ENCODE assay signal across 11 cellular contexts in genomic region chr11:127017482-127017881, GRCh38. TPM values are rescaled to one million over a fixed set of nuclear protein-coding genes. Genes with fewer than 3 reads are reported as not detected.
DNase-seq lines count a peak whose midpoint lies in the region; TF ChIP-seq lines count a peak whose summit lies in the region.
"Had no signal": no experiment of that assay in that cellular context is flagged by ENCODE, and none has a peak within 500 bp of the region (broad histone marks: within the 10 kb centered on the region; RNA-seq: fewer than 3 reads in every experiment).

No MANE protein-coding gene starts in this region.

- H3K4me1 Mint-ChIP-seq in MCF 10A (ENCODE audit: insufficient read depth, unreplicated experiment) (no peaks in the 10 kb centered on the region), glutamatergic neuron (ENCODE audit: low read depth, unreplicated experiment) (peaks cover 17% of the 10 kb centered on the region)
- H3K4me1 Mint-ChIP-seq in activated T-helper 1 cell treated with anti-CD3 and anti-CD28 coated beads, Interleukin-12 subunit alpha, Interleukin-12 subunit beta, Interleukin-2, Interleukin-4 antibody, amounts not matched to agents 30 ng/mL and 10 ng/mL and 1 ng/mL, durations not matched to agents 14 hours and 24 hours and 36 hours (ENCODE audit: low read depth) = no peaks in the 10 kb centered on the region

- no peak overlapping the region for H2AFZ ChIP-seq in SK-N-SH (ENCODE audit: low read depth)

- H3F3A ChIP-seq in SK-N-SH (replicated peaks; ENCODE audit: insufficient read depth) = no peaks in the 10 kb centered on the region

- H4K20me1 ChIP-seq in SK-N-SH (ENCODE audit: insufficient read depth) = no peaks in the 10 kb centered on the region
- H4K20me1 ChIP-seq: BLaER1 treated with 17β-estradiol and CSF1 and Interleukin-3, amounts not matched to agents 10 nM and 100 nM had no signal

- WGBS in SK-N-SH (ENCODE audit: low lambda C conversion rate) = 25% methylated on average over 7 of the region's 7 CpGs

- DNase-seq in MCF 10A (ENCODE audit: unreplicated experiment) = peak; percentile 46
- DNase-seq in breast epithelium (ENCODE audit: low spot score in 2 of 2) = no peak
- no peak for DNase-seq in SK-N-SH
- DNase-seq in glutamatergic neuron = peak; percentile 48
- DNase-seq in SHP77 treated with DMSO at 0.1 percent for 48 hours (lab: John Stamatoyannopoulos, UW) = no peak
- DNase-seq in SIG-M5 treated with dmso at 0.1 percent for 504 hours (lab: John Stamatoyannopoulos, UW; ENCODE audit: unreplicated experiment) = no peak
- DNase-seq in activated T-helper 1 cell treated with anti-CD3 and anti-CD28 coated beads, Interleukin-12 subunit alpha, Interleukin-12 subunit beta, Interleukin-2, Interleukin-4 antibody, amounts not matched to agents 30 ng/mL and 10 ng/mL and 1 ng/mL, durations not matched to agents 14 hours and 24 hours and 36 hours (ENCODE audit: low spot score) = no peak
- no peak for DNase-seq in Peyer's patch

- H3K27ac Mint-ChIP-seq in MCF 10A (ENCODE audit: low read depth, unreplicated experiment) (no peak overlapping the region), glutamatergic neuron (ENCODE audit: unreplicated experiment) (no peak overlapping the region)
- no peak overlapping the region for H3K27ac Mint-ChIP-seq in activated T-helper 1 cell treated with anti-CD3 and anti-CD28 coated beads, Interleukin-12 subunit alpha, Interleukin-12 subunit beta, Interleukin-2, Interleukin-4 antibody, amounts not matched to agents 30 ng/mL and 10 ng/mL and 1 ng/mL, durations not matched to agents 14 hours and 24 hours and 36 hours

- intact Hi-C loops in MCF 10A (cut with micrococcal nuclease) = no loop called here
- intact Hi-C loops in breast epithelium (cut with DNase I; ENCODE audit: low total_unique reads) = no loop called here
- intact Hi-C loops in activated T-helper 1 cell treated with anti-CD3 and anti-CD28 coated beads, Interleukin-12 subunit alpha, Interleukin-12 subunit beta, Interleukin-2, Interleukin-4 antibody, amounts not matched to agents 30 ng/mL and 10 ng/mL and 1 ng/mL, durations not matched to agents 14 hours and 24 hours and 36 hours (cut with micrococcal nuclease) = no loop called here

- no peaks in the 10 kb centered on the region for H3K79me2 ChIP-seq in SK-N-SH (ENCODE audit: insufficient read depth)

- no TSS peak for BruUV-seq in MCF 10A (replicated peaks; lab: Mats Ljungman, UMichigan)

- TF ChIP-seq EP300 in SK-N-SH (IDR thresholded peaks at IDR 0.05; ENCODE audit: borderline replicate concordance in 1 of 2, low read depth in 1 of 2, low read length in 1 of 2) = no peak

- H3K36me3 Mint-ChIP-seq in MCF 10A (ENCODE audit: insufficient read depth, unreplicated experiment) = no peaks in the 10 kb centered on the region
- no peaks in the 10 kb centered on the region for H3K36me3 Mint-ChIP-seq in glutamatergic neuron (ENCODE audit: unreplicated experiment)
- no peaks in the 10 kb centered on the region for H3K36me3 Mint-ChIP-seq in activated T-helper 1 cell treated with anti-CD3 and anti-CD28 coated beads, Interleukin-12 subunit alpha, Interleukin-12 subunit beta, Interleukin-2, Interleukin-4 antibody, amounts not matched to agents 30 ng/mL and 10 ng/mL and 1 ng/mL, durations not matched to agents 14 hours and 24 hours and 36 hours (ENCODE audit: low read depth)

- H3K9me3 ChIP-seq in breast epithelium (no peaks in the 10 kb centered on the region), SK-N-SH (no peaks in the 10 kb centered on the region), Peyer's patch (no peaks in the 10 kb centered on the region)
- H3K9me3 ChIP-seq: ascending aorta; BLaER1 treated with 17β-estradiol and CSF1 and Interleukin-3, amounts not matched to agents 10 nM and 100 nM had no signal

- H3K27me3 Mint-ChIP-seq in MCF 10A (ENCODE audit: insufficient read depth, unreplicated experiment) (no peaks in the 10 kb centered on the region), glutamatergic neuron (ENCODE audit: unreplicated experiment) (peaks cover 3% of the 10 kb centered on the region)
- no peaks in the 10 kb centered on the region for H3K27me3 Mint-ChIP-seq in activated T-helper 1 cell treated with anti-CD3 and anti-CD28 coated beads, Interleukin-12 subunit alpha, Interleukin-12 subunit beta, Interleukin-2, Interleukin-4 antibody, amounts not matched to agents 30 ng/mL and 10 ng/mL and 1 ng/mL, durations not matched to agents 14 hours and 24 hours and 36 hours (ENCODE audit: insufficient read depth)

- peaks cover 22% of the 10 kb centered on the region for H3K9me3 Mint-ChIP-seq in MCF 10A (ENCODE audit: unreplicated experiment)
- H3K9me3 Mint-ChIP-seq in glutamatergic neuron (ENCODE audit: unreplicated experiment) = no peaks in the 10 kb centered on the region
- no peaks in the 10 kb centered on the region for H3K9me3 Mint-ChIP-seq in activated T-helper 1 cell treated with anti-CD3 and anti-CD28 coated beads, Interleukin-12 subunit alpha, Interleukin-12 subunit beta, Interleukin-2, Interleukin-4 antibody, amounts not matched to agents 30 ng/mL and 10 ng/mL and 1 ng/mL, durations not matched to agents 14 hours and 24 hours and 36 hours

- H3K4me3 Mint-ChIP-seq in MCF 10A (ENCODE audit: unreplicated experiment) = no peak overlapping the region
- H3K4me3 Mint-ChIP-seq in glutamatergic neuron (ENCODE audit: unreplicated experiment) = no peak overlapping the region
- H3K4me3 Mint-ChIP-seq in activated T-helper 1 cell treated with anti-CD3 and anti-CD28 coated beads, Interleukin-12 subunit alpha, Interleukin-12 subunit beta, Interleukin-2, Interleukin-4 antibody, amounts not matched to agents 30 ng/mL and 10 ng/mL and 1 ng/mL, durations not matched to agents 14 hours and 24 hours and 36 hours = no peak overlapping the region

- H3K27ac ChIP-seq in breast epithelium = no peak overlapping the region
- H3K27ac ChIP-seq in SK-N-SH (ENCODE audit: low read depth in 2 of 2, low read length in 1 of 2) = no peak overlapping the region
- H3K27ac ChIP-seq in Peyer's patch = no peak overlapping the region
- H3K27ac ChIP-seq: ascending aorta; BLaER1 treated with 17β-estradiol and CSF1 and Interleukin-3, amounts not matched to agents 10 nM and 100 nM had no signal

- H3K36me3 ChIP-seq in breast epithelium = no peaks in the 10 kb centered on the region
- no peaks in the 10 kb centered on the region for H3K36me3 ChIP-seq in SK-N-SH (replicated peaks in 1 of 2; ENCODE audit: control insufficient read depth in 1 of 2, insufficient read depth in 2 of 2, low read length in 1 of 2)
- H3K36me3 ChIP-seq in Peyer's patch = no peaks in the 10 kb centered on the region
- H3K36me3 ChIP-seq: ascending aorta; BLaER1 treated with 17β-estradiol and CSF1 and Interleukin-3, amounts not matched to agents 10 nM and 100 nM had no signal

- H3K4me3 ChIP-seq in breast epithelium (no peak overlapping the region), SK-N-SH (ENCODE audit: low read depth in 2 of 2, low read length in 1 of 2) (no peak overlapping the region; a peak in 1 of 4 replicates), Peyer's patch (no peak overlapping the region)
- H3K4me3 ChIP-seq: ascending aorta; BLaER1 treated with 17β-estradiol and CSF1 and Interleukin-3, amounts not matched to agents 10 nM and 100 nM had no signal

- no peak overlapping the region for H3K4me2 ChIP-seq in SK-N-SH
- H3K4me2 ChIP-seq: BLaER1 treated with 17β-estradiol and CSF1 and Interleukin-3, amounts not matched to agents 10 nM and 100 nM had no signal

- H3K9ac ChIP-seq in SK-N-SH = no peak overlapping the region
- H3K9ac ChIP-seq: BLaER1 treated with 17β-estradiol and CSF1 and Interleukin-3, amounts not matched to agents 10 nM and 100 nM had no signal

- no peaks in the 10 kb centered on the region for H3K4me1 ChIP-seq in breast epithelium
- H3K4me1 ChIP-seq in SK-N-SH (ENCODE audit: control insufficient read depth in 1 of 2, insufficient read depth in 2 of 2, low read depth in 1 of 2, low read length in 1 of 2) = no peaks in the 10 kb centered on the region
- no peaks in the 10 kb centered on the region for H3K4me1 ChIP-seq in Peyer's patch
- H3K4me1 ChIP-seq: ascending aorta; BLaER1 treated with 17β-estradiol and CSF1 and Interleukin-3, amounts not matched to agents 10 nM and 100 nM had no signal

- peak; percentile 37 for TF ChIP-seq RAD21 in SK-N-SH (IDR thresholded peaks at IDR 0.05; ENCODE audit: low read length)

- TF ChIP-seq POLR2A in breast epithelium (IDR thresholded peaks at IDR 0.05) (no peak), Peyer's patch (IDR thresholded peaks at IDR 0.05) (no peak)

- H3K27me3 ChIP-seq in breast epithelium (peaks cover 0 to 3% of the 10 kb centered on the region in 2 donors), SK-N-SH (ENCODE audit: insufficient read depth) (peaks cover 4% of the 10 kb centered on the region; the same call in 1 of the 2 replicates), Peyer's patch (no peaks in the 10 kb centered on the region)
- H3K27me3 ChIP-seq: ascending aorta; BLaER1 treated with 17β-estradiol and CSF1 and Interleukin-3, amounts not matched to agents 10 nM and 100 nM had no signal

- no peaks in the 10 kb centered on the region for H3K9me2 ChIP-seq in SK-N-SH

- TF ChIP-seq CTCF in MCF 10A (IDR thresholded peaks at IDR 0.05; ENCODE audit: unreplicated experiment) (no peak), breast epithelium (IDR thresholded peaks at IDR 0.05) (no peak), SK-N-SH (IDR thresholded peaks at IDR 0.05) (peak; percentile 65), glutamatergic neuron (IDR thresholded peaks at IDR 0.05; ENCODE audit: partially characterized antibody, unreplicated experiment) (peak; percentile 72), Peyer's patch (IDR thresholded peaks at IDR 0.05) (no peak)

- POLR2A ChIA-PET in MCF 10A (lab: Yijun Ruan, JAX) (interaction anchor here (0.7 kb wide), 1 partner anchor 18 kb away, joined by 4 read pairs; no protein-coding TSS in a partner anchor), SK-N-SH (lab: Yijun Ruan, JAX) (no interaction called here)

- CTCF ChIA-PET in MCF 10A (lab: Yijun Ruan, JAX) (interaction anchor here (0.6 to 1.3 kb wide), 2 partner anchors 27 to 449 kb away, joined by 3 to 4 read pairs; no protein-coding TSS in a partner anchor), SK-N-SH (lab: Yijun Ruan, JAX) (interaction anchor here (0.6 kb wide), 1 partner anchor 590 kb away, joined by 3 read pairs; no protein-coding TSS in a partner anchor)

RNA-seq across cellular contexts. Expression of gene KIRREL3, which starts 16.9 kb away (rescaled TPM):
- total RNA-seq in MCF 10A (2022) (not detected in 2 replicates), breast epithelium (under 1 TPM in 2 of 3 donors, not detected in 1; 0.32 to 0.33 TPM), glutamatergic neuron (ENCODE audit: unreplicated experiment) (25.3 TPM), Peyer's patch (under 1 TPM in 1 of 4 donors, not detected in 3; 0.83 TPM)
- 3.2 and 3.7 TPM in 2 replicates for polyA plus RNA-seq in SK-N-SH (2012; rRNA removed)
- 2.0 and 2.5 TPM in 2 replicates for polyA plus RNA-seq in SK-N-SH (2012; cell fraction: cytosol; rRNA removed)
- polyA plus RNA-seq in SK-N-SH (2012; cell fraction: nucleus; rRNA removed) = 5.7 and 9.3 TPM in 2 replicates
- not detected in 2 replicates for total RNA-seq in activated T-helper 1 cell treated with anti-CD3 and anti-CD28 coated beads, Interleukin-12 subunit alpha, Interleukin-12 subunit beta, Interleukin-2, Interleukin-4 antibody, amounts not matched to agents 30 ng/mL and 10 ng/mL and 1 ng/mL, durations not matched to agents 14 hours and 24 hours and 36 hours
- total RNA-seq: ascending aorta, pulmonary artery endothelial cell had no signal

Comparison
In these comparisons a context has a peak if more than half of its experiments do, and no peak if none do; other contexts are left out.
1. DNase-seq: peak in MCF 10A (single experiment) and glutamatergic neuron (single experiment); none in breast epithelium (0 of 2), SK-N-SH (single experiment), SHP77 treated with DMSO at 0.1 percent for 48 hours (single experiment), SIG-M5 treated with dmso at 0.1 percent for 504 hours (single experiment), activated T-helper 1 cell treated with anti-CD3 and anti-CD28 coated beads, Interleukin-12 subunit alpha, Interleukin-12 subunit beta, Interleukin-2, Interleukin-4 antibody, amounts not matched to agents 30 ng/mL and 10 ng/mL and 1 ng/mL, durations not matched to agents 14 hours and 24 hours and 36 hours (single experiment) and Peyer's patch (0 of 3).
2. CTCF ChIP-seq: peak in SK-N-SH (single experiment) and glutamatergic neuron (single experiment); none in MCF 10A (single experiment), breast epithelium (0 of 3) and Peyer's patch (0 of 6).
3. RNA of gene KIRREL3, which starts 16.9 kb away (total RNA-seq): 25.3 TPM in glutamatergic neuron (single experiment); 0.32 to 0.33 TPM in breast epithelium, not detected in MCF 10A, not detected in activated T-helper 1 cell treated with anti-CD3 and anti-CD28 coated beads, Interleukin-12 subunit alpha, Interleukin-12 subunit beta, Interleukin-2, Interleukin-4 antibody, amounts not matched to agents 30 ng/mL and 10 ng/mL and 1 ng/mL, durations not matched to agents 14 hours and 24 hours and 36 hours and 0.83 TPM in Peyer's patch; every median in the first group is over 10 times any median in the second.